Comparison of ENCODE assay signal across 8 cellular contexts in genomic region chr4:6268650-6269399, GRCh38. TPM values are rescaled to one million over a fixed set of nuclear protein-coding genes. Genes with fewer than 3 reads are reported as not detected.
A peak's percentile ranks its signal among the peaks of the same experiment; 100 is the strongest.
DNase-seq lines count a peak whose midpoint lies in the region; ATAC-seq, FAIRE-seq and TF ChIP-seq lines count a peak whose summit lies in the region.

No MANE protein-coding gene starts in this region.

- H3K4me3 ChIP-seq in A549 (peak overlapping the region; percentile 31), GM23248 (peak overlapping the region; percentile 86), adipocyte (ENCODE audit: low read length) (peak overlapping the region; percentile 72), lower lobe of right lung (peak overlapping the region; percentile 92)

- in situ Hi-C loops in GM23248 (cut with MboI) = loop anchor here (5.0 kb wide), 1 partner anchor 58 kb away; no protein-coding TSS in a partner anchor

- peak overlapping the region; percentile 77 for H2AFZ ChIP-seq in GM23248

- TF ChIP-seq CTCF in A549 (IDR thresholded peaks at IDR 0.05) (no peak), lower lobe of right lung (IDR thresholded peaks at IDR 0.05) (no peak)

- no peaks in the 10 kb centered on the region for H3K9me2 ChIP-seq in GM23248 (ENCODE audit: insufficient read depth)

- DNase-seq in A549 (ENCODE audit: low read depth in 1 of 2, low spot score in 1 of 2) = no peak
- DNase-seq in GM23248 = no peak
- DNase-seq in adipocyte (ENCODE audit: low read depth) = no peak
- peak; percentile 41 for DNase-seq in lower lobe of right lung
- no peak for DNase-seq in NK-92 (lab: John Stamatoyannopoulos, UW; ENCODE audit: unreplicated experiment)
- DNase-seq in HK-2 (ENCODE audit: unreplicated experiment) = no peak
- DNase-seq in Kasumi-1 (lab: John Stamatoyannopoulos, UW) = no peak
- no peak for DNase-seq in NCI-H2081 treated with DMSO at 0.1 percent for 48 hours (lab: John Stamatoyannopoulos, UW)

- peaks cover 13% of the 10 kb centered on the region for H3F3A ChIP-seq in GM23248 (ENCODE audit: insufficient read depth)

- H3K9me3 ChIP-seq in A549 (no peaks in the 10 kb centered on the region), GM23248 (ENCODE audit: low read depth) (no peaks in the 10 kb centered on the region), adipocyte (ENCODE audit: control insufficient read depth, low read length) (no peaks in the 10 kb centered on the region), lower lobe of right lung (no peaks in the 10 kb centered on the region)

- TF ChIP-seq EP300 in A549 (IDR thresholded peaks at IDR 0.05) = no peak

- H3K9ac ChIP-seq in GM23248 = peak overlapping the region; percentile 41
- peak overlapping the region; percentile 68 for H3K9ac ChIP-seq in adipocyte (ENCODE audit: low read length)

- peak in 1 of 2 experiments; percentile 1; a peak in 2 of 6 replicates for ATAC-seq in A549
- no peak for ATAC-seq in lower lobe of right lung

- FAIRE-seq in A549 (lab: Jason Lieb, UNC) = no peak

- POLR2A ChIA-PET in A549 (lab: Yijun Ruan, JAX) = no interaction called here

- no peak for TF ChIP-seq RAD21 in A549 (conservative IDR thresholded peaks at IDR 0.05 in 1 of 2, IDR thresholded peaks at IDR 0.05 in 1 of 2)

- H3K79me2 ChIP-seq in GM23248 (ENCODE audit: insufficient read depth) = no peaks in the 10 kb centered on the region

- H3K36me3 ChIP-seq in GM23248 (ENCODE audit: low read depth) = no peaks in the 10 kb centered on the region
- no peaks in the 10 kb centered on the region for H3K36me3 ChIP-seq in adipocyte (ENCODE audit: control insufficient read depth, insufficient read depth, low read length, severe bottlenecking)
- H3K36me3 ChIP-seq in lower lobe of right lung = no peaks in the 10 kb centered on the region

- H3K4me1 ChIP-seq in A549 (peaks cover 28% of the 10 kb centered on the region), GM23248 (ENCODE audit: insufficient read depth) (peaks cover 13% of the 10 kb centered on the region), adipocyte (ENCODE audit: control insufficient read depth, insufficient read depth, low read length) (peaks cover 45% of the 10 kb centered on the region), lower lobe of right lung (peaks cover 52% of the 10 kb centered on the region)

- peak overlapping the region; percentile 85 for H3K4me2 ChIP-seq in A549
- peak overlapping the region; percentile 74 for H3K4me2 ChIP-seq in GM23248 (ENCODE audit: unreplicated experiment)

- intact Hi-C loops in lower lobe of right lung (cut with DNase I) = no loop called here

- H3K27me3 ChIP-seq in GM23248 (replicated peaks; ENCODE audit: insufficient read depth) (peaks cover 5% of the 10 kb centered on the region; the same call in 1 of the 2 replicates), adipocyte (replicated peaks; ENCODE audit: control insufficient read depth, insufficient read depth, low read length) (peaks cover 11% of the 10 kb centered on the region), lower lobe of right lung (ENCODE audit: low read depth) (no peaks in the 10 kb centered on the region)

- CTCF ChIA-PET in A549 (lab: Yijun Ruan, JAX) = interaction anchor here (3.2 to 3.5 kb wide), 2 partner anchors 18 to 59 kb away, joined by 11 to 20 read pairs; no protein-coding TSS in a partner anchor

- H3K27ac ChIP-seq in A549 = peak overlapping the region; percentile 39 to 61; a peak in 2 of 6 replicates
- no peak overlapping the region for H3K27ac ChIP-seq in GM23248
- H3K27ac ChIP-seq in lower lobe of right lung = peak overlapping the region; percentile 51

- H4K20me1 ChIP-seq in GM23248 (ENCODE audit: insufficient read depth) = 0 out of 2 replicates have a peak, but pooled peaks cover 5% of the 10 kb centered on the region

- no peak for TF ChIP-seq POLR2A in A549 (IDR thresholded peaks at IDR 0.05; ENCODE audit: low read length)

- WGBS in A549 (ENCODE audit: missing lambda C conversion rate) = 54% methylated on average over 11 of the region's 13 CpGs
- 36% methylated on average over 13 of the region's 13 CpGs for WGBS in GM23248 (ENCODE audit: low coverage in 1 of 2, low lambda C conversion rate in 2 of 2, missing lambda C conversion rate in 2 of 2), 2 experiments

TF ChIP-seq in A549, 52 proteins besides CTCF, POLR2A, EP300 and RAD21:
- TF ChIP-seq ESRRA (IDR thresholded peaks at IDR 0.05; ENCODE audit: borderline replicate concordance, low read length) = no peak
- no peak for TF ChIP-seq MYC (IDR thresholded peaks at IDR 0.05; ENCODE audit: borderline replicate concordance, low read length)
- TF ChIP-seq FOSB (CRISPR knock-in tag; IDR thresholded peaks at IDR 0.05) = no peak
- no peak for TF ChIP-seq PHF8 (IDR thresholded peaks at IDR 0.05; ENCODE audit: borderline replicate concordance, low read depth)
- TF ChIP-seq RFX5 (IDR thresholded peaks at IDR 0.05) = no peak
- no peak for TF ChIP-seq RARB (CRISPR knock-in tag; IDR thresholded peaks at IDR 0.05)
- no peak for TF ChIP-seq POLR2AphosphoS2 (conservative IDR thresholded peaks at IDR 0.05; ENCODE audit: low read length)
- no peak for TF ChIP-seq HMGXB4 (CRISPR knock-in tag; IDR thresholded peaks at IDR 0.05; ENCODE audit: borderline replicate concordance)
- no peak for TF ChIP-seq BCL3 (IDR thresholded peaks at IDR 0.05)
- no peak for TF ChIP-seq MAFK (IDR thresholded peaks at IDR 0.05; ENCODE audit: partially characterized antibody)
- no peak for TF ChIP-seq USF2 (IDR thresholded peaks at IDR 0.05)
- no peak for TF ChIP-seq BHLHE40 (IDR thresholded peaks at IDR 0.05; ENCODE audit: low read depth, low read length)
- TF ChIP-seq E2F6 (IDR thresholded peaks at IDR 0.05; ENCODE audit: borderline replicate concordance, low read depth) = no peak

RNA-seq across cellular contexts. Expression of gene WFS1, which starts 0.8 kb away (rescaled TPM):
- polyA plus RNA-seq in A549 (2011; rRNA removed) (8.8 and 12.0 TPM in 2 replicates), A549 (2017; fragmentation: RNase III; extraction: RNeasy Plus Mini Kit Qiagen cat#74134 plus additional on column Dnase treatment) (12.6 to 14.3 TPM (median 13.6 TPM) in 3 replicates), GM23248 (2016; fragmentation: Nextera tagmentation; extraction: Ambion mirVana) (24.4 and 25.0 TPM in 2 replicates)
- polyA plus RNA-seq in A549 (2012; cell fraction: cytosol; rRNA removed) = 12.9 and 16.8 TPM in 2 replicates
- polyA plus RNA-seq in A549 (2012; cell fraction: nucleus; rRNA removed) = 39.9 and 60.5 TPM in 2 replicates
- polyA minus RNA-seq in A549 (2011; rRNA and poly(A)+ RNA removed) = 9.0 and 14.9 TPM in 2 replicates
- 21.5 and 24.2 TPM in 2 replicates for total RNA-seq in GM23248 (2014; rRNA removed; shearing (Covaris generic))
- 70.3 TPM for total RNA-seq in lower lobe of right lung

Comparison
In these comparisons a context has a peak if more than half of its experiments do, and no peak if none do; other contexts are left out.
1. H3K4me3 ChIP-seq: peak in every context shown above with its lines; median percentile 92 in lower lobe of right lung; 86 in GM23248; 72 in adipocyte; 31 in A549.